Comparison of ENCODE assay signal across 8 cellular contexts in genomic region chr7:149027055-149027454, GRCh38. TPM values are rescaled to one million over a fixed set of nuclear protein-coding genes. Genes with fewer than 3 reads are reported as not detected.
DNase-seq lines count a peak whose midpoint lies in the region; ATAC-seq and TF ChIP-seq lines count a peak whose summit lies in the region.

No MANE protein-coding gene starts in this region.

- H3K27me3 Mint-ChIP-seq in CD14-positive monocyte (ENCODE audit: low read depth in 3 of 3) (peaks cover 0 to 2% (median 2%) of the 10 kb centered on the region in 3 donors), chondrocyte (ENCODE audit: low read depth) (no peaks in the 10 kb centered on the region), nephron progenitor cell (ENCODE audit: low read depth, poor library complexity) (peaks cover 3% of the 10 kb centered on the region)

- intact Hi-C loops in CD14-positive monocyte (cut with micrococcal nuclease): loop anchor here (5.0 to 10.0 kb wide), 5 partner anchors 40 to 598 kb away; partner anchors contain the start of genes ZNF786 (in 2 of the 2), EZH2 (in 1 of the 2) and ZNF398 (in 1 of the 2)

- peaks cover 0 to 2% (median 0%) of the 10 kb centered on the region in 7 donors for H3K9me3 Mint-ChIP-seq in CD14-positive monocyte
- no peaks in the 10 kb centered on the region for H3K9me3 Mint-ChIP-seq in chondrocyte (ENCODE audit: low read depth)
- peaks cover 21% of the 10 kb centered on the region for H3K9me3 Mint-ChIP-seq in nephron progenitor cell

- H3K4me3 Mint-ChIP-seq in CD14-positive monocyte: peak overlapping the region; percentile 37 to 93
- peak overlapping the region; percentile 95 for H3K4me3 Mint-ChIP-seq in chondrocyte (ENCODE audit: unreplicated experiment)
- H3K4me3 Mint-ChIP-seq in nephron progenitor cell: peak overlapping the region; percentile 97

- peaks cover 30% of the 10 kb centered on the region for H3K4me1 Mint-ChIP-seq in CD14-positive monocyte
- peaks cover 49% of the 10 kb centered on the region for H3K4me1 Mint-ChIP-seq in chondrocyte (ENCODE audit: low read depth)
- peaks cover 53% of the 10 kb centered on the region for H3K4me1 Mint-ChIP-seq in nephron progenitor cell

- H3K36me3 Mint-ChIP-seq in CD14-positive monocyte: peaks cover 8 to 20% of the 10 kb centered on the region in 2 donors
- H3K36me3 Mint-ChIP-seq in chondrocyte (ENCODE audit: low read depth): no peaks in the 10 kb centered on the region
- H3K36me3 Mint-ChIP-seq in nephron progenitor cell (ENCODE audit: low read depth): peaks cover 19% of the 10 kb centered on the region

- DNase-seq in CD14-positive monocyte (ENCODE audit: low spot score) (no peak), KBM-7 (peak; percentile 14), chondrocyte (ENCODE audit: low spot score) (no peak), nephron progenitor cell (no peak), HPDE6-E6E7 (ENCODE audit: extremely low spot score) (no peak), COLO668 (lab: John Stamatoyannopoulos, UW; ENCODE audit: unreplicated experiment) (no peak)

- H3K27ac Mint-ChIP-seq in CD14-positive monocyte (peak overlapping the region in 2 of 7 donors; percentile 36 to 96), chondrocyte (ENCODE audit: unreplicated experiment) (peak overlapping the region; percentile 90), nephron progenitor cell (peak overlapping the region; percentile 96)

- ATAC-seq in HG03175 (IDR thresholded peaks at IDR 0.05; ENCODE audit: unreplicated experiment) (no peak), GM19324 (IDR thresholded peaks at IDR 0.05; ENCODE audit: low FRiP score, unreplicated experiment) (no peak)

- no peak for TF ChIP-seq CTCF in CD14-positive monocyte (IDR thresholded peaks at IDR 0.05)
- TF ChIP-seq CTCF in chondrocyte (IDR thresholded peaks at IDR 0.05): no peak
- no peak for TF ChIP-seq CTCF in nephron progenitor cell (IDR thresholded peaks at IDR 0.05)

- in situ Hi-C loops in KBM-7 (cut with MboI; ENCODE audit: low pct_unique_long_range_greater_than_20kb, low sequenced_read_pairs): no loop called here

RNA-seq across cellular contexts. Expression of gene PDIA4, which starts 1.2 kb away (rescaled TPM):
- 10 to 100 TPM; 36.5 to 51.2 TPM for polyA plus RNA-seq in CD14-positive monocyte
- total RNA-seq in chondrocyte: 135 to 411 TPM (median 140 TPM) in 3 replicates
